Comparison of ENCODE assay signal across 9 cellular contexts in genomic region chr16:1150511-1150982, GRCh38. TPM values are rescaled to one million over a fixed set of nuclear protein-coding genes. Genes with fewer than 3 reads are reported as not detected.
DNase-seq lines count a peak whose midpoint lies in the region; ATAC-seq and TF ChIP-seq lines count a peak whose summit lies in the region.
"Had no signal": no experiment of that assay in that cellular context is flagged by ENCODE, and none has a peak within 500 bp of the region (broad histone marks: within the 10 kb centered on the region; RNA-seq: fewer than 3 reads in every experiment).

No MANE protein-coding gene starts in this region.

- no peak overlapping the region for H3K27ac ChIP-seq in CD4-positive, alpha-beta T cell (ENCODE audit: low read depth, low read length)
- no peak overlapping the region for H3K27ac ChIP-seq in gastroesophageal sphincter

- no peak for TF ChIP-seq EP300 in gastroesophageal sphincter (IDR thresholded peaks at IDR 0.05)

- DNase-seq in CD4-positive, alpha-beta T cell = peak in 2 of 10 experiments; percentile 7 to 12
- DNase-seq in HuH-7 (ENCODE audit: low spot score) = peak; percentile 48
- DNase-seq in activated CD8-positive, alpha-beta T cell treated with anti-CD3 and anti-CD28 coated beads, Interleukin-2, amount 10 ng/mL, durations not matched to agents 7 days and 5 days = peak; percentile 26
- DNase-seq in naive thymus-derived CD8-positive, alpha-beta T cell = peak in 1 of 10 donors; percentile 22
- DNase-seq: NCI-H146 had no signal

- H3K27ac Mint-ChIP-seq in CD4-positive, alpha-beta T cell = no peak overlapping the region
- H3K27ac Mint-ChIP-seq in activated CD8-positive, alpha-beta T cell treated with anti-CD3 and anti-CD28 coated beads, Interleukin-2, amount 10 ng/mL, durations not matched to agents 7 days and 5 days = no peak overlapping the region
- peak overlapping the region in 1 of 10 donors; percentile 7 for H3K27ac Mint-ChIP-seq in naive thymus-derived CD8-positive, alpha-beta T cell

- H3K27me3 ChIP-seq in CD4-positive, alpha-beta T cell (ENCODE audit: control insufficient read depth, insufficient read depth, low read length) = peaks cover 15% of the 10 kb centered on the region
- peaks cover 33% of the 10 kb centered on the region for H3K27me3 ChIP-seq in gastroesophageal sphincter

- no peaks in the 10 kb centered on the region for H3K4me1 Mint-ChIP-seq in CD4-positive, alpha-beta T cell (ENCODE audit: low read depth)
- H3K4me1 Mint-ChIP-seq in activated CD8-positive, alpha-beta T cell treated with anti-CD3 and anti-CD28 coated beads, Interleukin-2, amount 10 ng/mL, durations not matched to agents 7 days and 5 days (ENCODE audit: low read depth) = no peaks in the 10 kb centered on the region
- H3K4me1 Mint-ChIP-seq in naive thymus-derived CD8-positive, alpha-beta T cell = peaks cover 0 to 8% (median 3%) of the 10 kb centered on the region in 4 donors

- WGBS in gastroesophageal sphincter (ENCODE audit: low coverage in 1 of 2), 2 donors = 57 to 63% methylated on average over 5 to 17 of the region's 21 CpGs

- CTCF ChIA-PET in CD4-positive, alpha-beta T cell (lab: Charles Lee) = no interaction called here
- CTCF ChIA-PET in activated CD8-positive, alpha-beta T cell treated with anti-CD3 and anti-CD28 coated beads, Interleukin-2, amount 10 ng/mL, durations not matched to agents 7 days and 5 days (lab: Charles Lee) = no interaction called here

- H3K4me1 ChIP-seq in gastroesophageal sphincter = peaks cover 0 to 44% (median 18%) of the 10 kb centered on the region in 3 donors

- peak overlapping the region; percentile 49 for H3K4me3 Mint-ChIP-seq in CD4-positive, alpha-beta T cell
- no peak overlapping the region for H3K4me3 Mint-ChIP-seq in activated CD8-positive, alpha-beta T cell treated with anti-CD3 and anti-CD28 coated beads, Interleukin-2, amount 10 ng/mL, durations not matched to agents 7 days and 5 days
- H3K4me3 Mint-ChIP-seq in naive thymus-derived CD8-positive, alpha-beta T cell = peak overlapping the region in 6 of 10 donors; percentile 36 to 66 (median 42)

- intact Hi-C loops in CD4-positive, alpha-beta T cell (cut with DNase I, micrococcal nuclease) = no loop called here

- H3K4me3 ChIP-seq in gastroesophageal sphincter = no peak overlapping the region

- H3K27me3 Mint-ChIP-seq in CD4-positive, alpha-beta T cell = peaks cover 9% of the 10 kb centered on the region
- peaks cover 12% of the 10 kb centered on the region for H3K27me3 Mint-ChIP-seq in activated CD8-positive, alpha-beta T cell treated with anti-CD3 and anti-CD28 coated beads, Interleukin-2, amount 10 ng/mL, durations not matched to agents 7 days and 5 days (ENCODE audit: low read depth)
- peaks cover 0 to 7% (median 2%) of the 10 kb centered on the region in 5 donors for H3K27me3 Mint-ChIP-seq in naive thymus-derived CD8-positive, alpha-beta T cell

- no peaks in the 10 kb centered on the region for H3K36me3 ChIP-seq in gastroesophageal sphincter

- no peaks in the 10 kb centered on the region for H3K36me3 Mint-ChIP-seq in CD4-positive, alpha-beta T cell (ENCODE audit: low read depth)
- H3K36me3 Mint-ChIP-seq in activated CD8-positive, alpha-beta T cell treated with anti-CD3 and anti-CD28 coated beads, Interleukin-2, amount 10 ng/mL, durations not matched to agents 7 days and 5 days (ENCODE audit: low read depth) = no peaks in the 10 kb centered on the region
- no peaks in the 10 kb centered on the region for H3K36me3 Mint-ChIP-seq in naive thymus-derived CD8-positive, alpha-beta T cell

- POLR2A ChIA-PET in CD4-positive, alpha-beta T cell (lab: Charles Lee) = no interaction called here
- POLR2A ChIA-PET in activated CD8-positive, alpha-beta T cell treated with anti-CD3 and anti-CD28 coated beads, Interleukin-2, amount 10 ng/mL, durations not matched to agents 7 days and 5 days (lab: Charles Lee) = no interaction called here
- POLR2A ChIA-PET in naive thymus-derived CD8-positive, alpha-beta T cell (lab: Charles Lee) = interaction anchor here (0.6 kb wide), 1 partner anchor 46 kb away, joined by 3 read pairs; no protein-coding TSS in a partner anchor

- H3K9me3 Mint-ChIP-seq in CD4-positive, alpha-beta T cell = no peaks in the 10 kb centered on the region
- H3K9me3 Mint-ChIP-seq in activated CD8-positive, alpha-beta T cell treated with anti-CD3 and anti-CD28 coated beads, Interleukin-2, amount 10 ng/mL, durations not matched to agents 7 days and 5 days (ENCODE audit: insufficient read depth) = no peaks in the 10 kb centered on the region
- H3K9me3 Mint-ChIP-seq in naive thymus-derived CD8-positive, alpha-beta T cell = peaks cover 0 to 5% (median 0%) of the 10 kb centered on the region in 9 donors

- no peak for TF ChIP-seq CTCF in CD4-positive, alpha-beta T cell (IDR thresholded peaks at IDR 0.05)
- no peak for TF ChIP-seq CTCF in gastroesophageal sphincter (IDR thresholded peaks at IDR 0.05)

- H3K9me3 ChIP-seq in CD4-positive, alpha-beta T cell (ENCODE audit: control insufficient read depth, low read length) = no peaks in the 10 kb centered on the region
- H3K9me3 ChIP-seq in gastroesophageal sphincter = no peaks in the 10 kb centered on the region

- ATAC-seq in CD4-positive, alpha-beta T cell (ENCODE audit: poor library complexity) = no peak
- ATAC-seq in activated CD8-positive, alpha-beta T cell treated with anti-CD3 and anti-CD28 coated beads, Interleukin-2, amount 10 ng/mL, durations not matched to agents 7 days and 5 days = no peak
- no peak for ATAC-seq in naive thymus-derived CD8-positive, alpha-beta T cell
- ATAC-seq in GM21381 (IDR thresholded peaks at IDR 0.05; ENCODE audit: unreplicated experiment) = no peak
- ATAC-seq in HG02840 (IDR thresholded peaks at IDR 0.05; ENCODE audit: low FRiP score, unreplicated experiment) = no peak
- ATAC-seq in HG03378 (IDR thresholded peaks at IDR 0.05; ENCODE audit: unreplicated experiment) = no peak
- ATAC-seq in gastroesophageal sphincter = no peak

- TF ChIP-seq POLR2A in gastroesophageal sphincter (IDR thresholded peaks at IDR 0.05) = no peak

RNA-seq across cellular contexts. Expression of gene CACNA1H, which starts 2.4 kb away (rescaled TPM):
- total RNA-seq in CD4-positive, alpha-beta T cell = 1 to 10 TPM; 5.7 to 6.3 TPM
- under 1 TPM; 0.57 to 0.92 TPM for total RNA-seq in activated CD8-positive, alpha-beta T cell treated with anti-CD3 and anti-CD28 coated beads, Interleukin-2, amount 10 ng/mL, durations not matched to agents 7 days and 5 days
- total RNA-seq in naive thymus-derived CD8-positive, alpha-beta T cell = 1 to 10 TPM; 2.3 to 2.7 TPM
- 1 to 10 TPM in 1 of 3 donors, under 1 TPM in 2; 0.03 to 1.8 (median 0.95) TPM for polyA plus RNA-seq in naive thymus-derived CD8-positive, alpha-beta T cell
- total RNA-seq in gastroesophageal sphincter = 100 to 1,000 TPM; 133 to 330 (median 173) TPM

RNA-seq across cellular contexts. Expression of gene C1QTNF8, which starts 54.5 kb away (rescaled TPM):
- total RNA-seq in CD4-positive, alpha-beta T cell = not detected
- not detected for total RNA-seq in activated CD8-positive, alpha-beta T cell treated with anti-CD3 and anti-CD28 coated beads, Interleukin-2, amount 10 ng/mL, durations not matched to agents 7 days and 5 days
- not detected for total RNA-seq in naive thymus-derived CD8-positive, alpha-beta T cell
- not detected for polyA plus RNA-seq in naive thymus-derived CD8-positive, alpha-beta T cell
- total RNA-seq in gastroesophageal sphincter = not detected

Comparison
In these comparisons a context has a peak if more than half of its experiments do, and no peak if none do; other contexts are left out.
1. RNA of gene CACNA1H, which starts 2.4 kb away (total RNA-seq): 133 to 330 TPM in gastroesophageal sphincter; 5.7 to 6.3 TPM in CD4-positive, alpha-beta T cell, 2.3 to 2.7 TPM in naive thymus-derived CD8-positive, alpha-beta T cell and 0.57 to 0.92 TPM in activated CD8-positive, alpha-beta T cell treated with anti-CD3 and anti-CD28 coated beads, Interleukin-2, amount 10 ng/mL, durations not matched to agents 7 days and 5 days; every median in the first group is over 10 times any median in the second.